23 cellular contexts compared by ENCODE assay signal in the genomic region with DNA sequence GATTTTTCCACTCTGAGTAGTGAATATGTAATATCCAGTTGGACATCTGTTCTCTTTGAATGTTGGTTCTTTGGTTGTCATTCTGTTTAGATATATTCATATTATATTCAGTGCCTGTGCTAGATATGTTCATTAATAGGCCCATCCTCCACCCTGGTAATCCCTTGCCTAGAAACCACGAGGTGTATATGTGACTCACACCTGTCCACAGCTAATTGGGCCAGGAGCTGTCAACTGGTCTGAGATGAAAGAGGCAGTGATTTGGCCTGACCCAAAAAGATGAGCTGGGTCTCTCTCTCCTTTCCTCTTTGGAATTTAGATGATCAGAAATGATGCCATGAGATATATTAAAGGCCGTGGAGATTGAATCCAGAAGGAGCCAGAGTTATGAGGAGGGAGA.
"Had no signal": no experiment of that assay in that cellular context is flagged by ENCODE, and none has a peak within 500 bp of the region (broad histone marks: within the 10 kb centered on the region; RNA-seq: fewer than 3 reads in every experiment).

No MANE protein-coding gene starts in this region.

- H3K4me1 ChIP-seq: esophagus muscularis mucosa, gastroesophageal sphincter, prostate gland, right atrium auricular region, suprapubic skin, tibial nerve had no signal

- ATAC-seq: activated CD8-positive, alpha-beta memory T cell treated with anti-CD3 and anti-CD28 coated beads, Interleukin-2, amount 10 ng/mL, durations not matched to agents 7 days and 5 days; gastroesophageal sphincter; left ventricle myocardium superior; natural killer cell treated with Interleukin-12 subunit alpha and Interleukin-12 subunit beta and Interleukin-15 and Interleukin-18, amount 100 ng/mL, for 72 hours had no signal

- H3K27me3 ChIP-seq: esophagus muscularis mucosa, gastroesophageal sphincter, ovary, right atrium auricular region, suprapubic skin, tibial nerve had no signal

- DNase-seq: activated CD4-positive, alpha-beta T cell treated with anti-CD3 and anti-CD28 coated beads, Interleukin-2, amount 10 ng/mL, durations not matched to agents 7 days and 5 days; activated CD8-positive, alpha-beta memory T cell treated with anti-CD3 and anti-CD28 coated beads, Interleukin-2, amount 10 ng/mL, durations not matched to agents 7 days and 5 days; activated CD8-positive, alpha-beta T cell treated with anti-CD3 and anti-CD28 coated beads for 36 hours; activated gamma-delta T cell; activated naive CD4-positive, alpha-beta T cell treated with anti-CD3 and anti-CD28 coated beads, Interleukin-2, amount 50 U/mL, for 16 hours; activated naive CD8-positive, alpha-beta T cell treated with anti-CD3 and anti-CD28 coated beads, Interleukin-2, amount 50 U/mL, for 24 hours; activated T-cell treated with anti-CD3 and anti-CD28 coated beads for 4 hours; central memory CD4-positive, alpha-beta T cell; dermis blood vessel endothelial cell; effector CD8-positive, alpha-beta T cell; head of caudate nucleus; hypothalamus; left ventricle myocardium superior; midbrain; ovary had no signal

- H3K4me3 ChIP-seq: esophagus muscularis mucosa, gastroesophageal sphincter, ovary, prostate gland, right atrium auricular region, suprapubic skin, tibial nerve had no signal

- H3K27ac ChIP-seq: esophagus muscularis mucosa, gastroesophageal sphincter, ovary, prostate gland, right atrium auricular region, suprapubic skin, tibial nerve, VCaP had no signal

- H3K9me3 ChIP-seq: esophagus muscularis mucosa, gastroesophageal sphincter, ovary, prostate gland, right atrium auricular region, suprapubic skin, tibial nerve had no signal

- H3K36me3 ChIP-seq: esophagus muscularis mucosa, gastroesophageal sphincter, ovary, prostate gland, right atrium auricular region, suprapubic skin, tibial nerve had no signal
